1 cellular context compared by ENCODE assay signal in the genomic region with DNA sequence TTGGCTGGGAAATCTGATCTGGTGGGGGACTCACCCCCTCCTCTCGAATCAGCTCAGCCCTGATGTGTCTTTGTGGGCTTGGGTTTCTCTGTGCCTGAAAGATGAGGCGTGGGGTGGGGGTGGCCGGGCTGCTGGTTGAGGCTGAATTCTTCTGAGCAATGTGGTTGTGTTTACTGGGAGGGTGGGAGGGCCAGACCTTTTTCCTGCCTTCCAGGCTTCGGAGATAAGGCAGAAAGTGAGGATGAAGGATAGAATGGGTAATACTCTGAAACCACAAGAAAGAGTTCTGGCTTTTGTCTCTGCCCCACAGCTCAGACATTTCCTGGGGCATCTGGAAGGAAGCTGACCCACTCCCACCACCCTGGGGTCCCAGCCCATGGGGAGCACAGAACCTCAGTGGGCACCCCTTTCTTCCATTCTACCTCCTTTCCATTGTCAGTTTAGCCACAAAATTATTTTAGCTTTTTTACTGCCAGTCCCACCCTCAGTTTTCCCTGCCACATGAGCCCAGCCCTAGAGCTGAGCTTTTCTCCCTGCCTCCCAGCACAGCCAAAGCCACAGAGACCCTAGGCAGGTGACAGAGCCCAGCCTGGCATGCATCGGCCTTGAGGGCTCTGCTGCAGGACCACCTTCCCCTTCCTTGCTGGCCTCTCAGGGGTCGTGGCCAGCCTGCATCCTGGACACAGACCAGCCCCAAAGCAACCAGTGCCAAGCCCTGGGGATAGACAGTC.
TF ChIP-seq lines count a peak whose summit lies in the region.

No MANE protein-coding gene starts in this region.

TF ChIP-seq in SK-N-SH treated with all-trans-retinoic acid at 6 μM for 48 hours, 23 proteins besides CTCF, POLR2A, EP300 and RAD21 (continued from another document):
- TF ChIP-seq ISL1 (CRISPR knock-in tag; IDR thresholded peaks at IDR 0.05) (no peak), TCF4 (CRISPR knock-in tag; IDR thresholded peaks at IDR 0.05; ENCODE audit: borderline replicate concordance) (peak; percentile 70), OSR1 (CRISPR knock-in tag; IDR thresholded peaks at IDR 0.05) (no peak), ZNF8 (CRISPR knock-in tag; IDR thresholded peaks at IDR 0.05) (peak; percentile 36; the same call in 1 of the 2 replicates), ZFP3 (CRISPR knock-in tag; IDR thresholded peaks at IDR 0.05) (0 out of 2 replicates have a peak, but pooled peaks have one; percentile 14), CSDC2 (CRISPR knock-in tag; IDR thresholded peaks at IDR 0.05) (peak; percentile 85), TOX (CRISPR knock-in tag; IDR thresholded peaks at IDR 0.05; ENCODE audit: borderline replicate concordance) (no peak), ZNF70 (CRISPR knock-in tag; IDR thresholded peaks at IDR 0.05) (peak; percentile 5; the same call in 1 of the 2 replicates)
- TF ChIP-seq, protein P1, sequence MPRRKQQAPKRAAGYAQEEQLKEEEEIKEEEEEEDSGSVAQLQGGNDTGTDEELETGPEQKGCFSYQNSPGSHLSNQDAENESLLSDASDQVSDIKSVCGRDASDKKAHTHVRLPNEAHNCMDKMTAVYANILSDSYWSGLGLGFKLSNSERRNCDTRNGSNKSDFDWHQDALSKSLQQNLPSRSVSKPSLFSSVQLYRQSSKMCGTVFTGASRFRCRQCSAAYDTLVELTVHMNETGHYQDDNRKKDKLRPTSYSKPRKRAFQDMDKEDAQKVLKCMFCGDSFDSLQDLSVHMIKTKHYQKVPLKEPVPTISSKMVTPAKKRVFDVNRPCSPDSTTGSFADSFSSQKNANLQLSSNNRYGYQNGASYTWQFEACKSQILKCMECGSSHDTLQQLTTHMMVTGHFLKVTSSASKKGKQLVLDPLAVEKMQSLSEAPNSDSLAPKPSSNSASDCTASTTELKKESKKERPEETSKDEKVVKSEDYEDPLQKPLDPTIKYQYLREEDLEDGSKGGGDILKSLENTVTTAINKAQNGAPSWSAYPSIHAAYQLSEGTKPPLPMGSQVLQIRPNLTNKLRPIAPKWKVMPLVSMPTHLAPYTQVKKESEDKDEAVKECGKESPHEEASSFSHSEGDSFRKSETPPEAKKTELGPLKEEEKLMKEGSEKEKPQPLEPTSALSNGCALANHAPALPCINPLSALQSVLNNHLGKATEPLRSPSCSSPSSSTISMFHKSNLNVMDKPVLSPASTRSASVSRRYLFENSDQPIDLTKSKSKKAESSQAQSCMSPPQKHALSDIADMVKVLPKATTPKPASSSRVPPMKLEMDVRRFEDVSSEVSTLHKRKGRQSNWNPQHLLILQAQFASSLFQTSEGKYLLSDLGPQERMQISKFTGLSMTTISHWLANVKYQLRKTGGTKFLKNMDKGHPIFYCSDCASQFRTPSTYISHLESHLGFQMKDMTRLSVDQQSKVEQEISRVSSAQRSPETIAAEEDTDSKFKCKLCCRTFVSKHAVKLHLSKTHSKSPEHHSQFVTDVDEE (CRISPR knock-in tag; IDR thresholded peaks at IDR 0.05): peak; percentile 77
- TF ChIP-seq, protein P2, sequence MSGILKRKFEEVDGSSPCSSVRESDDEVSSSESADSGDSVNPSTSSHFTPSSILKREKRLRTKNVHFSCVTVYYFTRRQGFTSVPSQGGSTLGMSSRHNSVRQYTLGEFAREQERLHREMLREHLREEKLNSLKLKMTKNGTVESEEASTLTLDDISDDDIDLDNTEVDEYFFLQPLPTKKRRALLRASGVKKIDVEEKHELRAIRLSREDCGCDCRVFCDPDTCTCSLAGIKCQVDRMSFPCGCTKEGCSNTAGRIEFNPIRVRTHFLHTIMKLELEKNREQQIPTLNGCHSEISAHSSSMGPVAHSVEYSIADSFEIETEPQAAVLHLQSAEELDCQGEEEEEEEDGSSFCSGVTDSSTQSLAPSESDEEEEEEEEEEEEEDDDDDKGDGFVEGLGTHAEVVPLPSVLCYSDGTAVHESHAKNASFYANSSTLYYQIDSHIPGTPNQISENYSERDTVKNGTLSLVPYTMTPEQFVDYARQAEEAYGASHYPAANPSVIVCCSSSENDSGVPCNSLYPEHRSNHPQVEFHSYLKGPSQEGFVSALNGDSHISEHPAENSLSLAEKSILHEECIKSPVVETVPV (CRISPR knock-in tag; IDR thresholded peaks at IDR 0.05): no peak
- TF ChIP-seq, protein P3, sequence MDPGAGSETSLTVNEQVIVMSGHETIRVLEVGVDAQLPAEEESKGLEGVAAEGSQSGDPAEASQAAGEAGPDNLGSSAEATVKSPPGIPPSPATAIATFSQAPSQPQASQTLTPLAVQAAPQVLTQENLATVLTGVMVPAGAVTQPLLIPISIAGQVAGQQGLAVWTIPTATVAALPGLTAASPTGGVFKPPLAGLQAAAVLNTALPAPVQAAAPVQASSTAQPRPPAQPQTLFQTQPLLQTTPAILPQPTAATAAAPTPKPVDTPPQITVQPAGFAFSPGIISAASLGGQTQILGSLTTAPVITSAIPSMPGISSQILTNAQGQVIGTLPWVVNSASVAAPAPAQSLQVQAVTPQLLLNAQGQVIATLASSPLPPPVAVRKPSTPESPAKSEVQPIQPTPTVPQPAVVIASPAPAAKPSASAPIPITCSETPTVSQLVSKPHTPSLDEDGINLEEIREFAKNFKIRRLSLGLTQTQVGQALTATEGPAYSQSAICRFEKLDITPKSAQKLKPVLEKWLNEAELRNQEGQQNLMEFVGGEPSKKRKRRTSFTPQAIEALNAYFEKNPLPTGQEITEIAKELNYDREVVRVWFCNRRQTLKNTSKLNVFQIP (CRISPR knock-in tag; IDR thresholded peaks at IDR 0.05; ENCODE audit: borderline replicate concordance, low read depth): no peak
